In genomic region chr1:111937147-111937725, GRCh38 we compare ENCODE assay signal across 1 cellular context.
TF ChIP-seq lines count a peak whose summit lies in the region.

No MANE protein-coding gene starts in this region.

TF ChIP-seq in HCT116, 20 proteins besides CTCF, POLR2A, EP300 and RAD21 (continued from another document):
- TF ChIP-seq ZBTB33 (IDR thresholded peaks at IDR 0.05; ENCODE audit: extremely low read depth, insufficient replicate concordance, low read length) (no peak), MAX (IDR thresholded peaks at IDR 0.05) (no peak)
